Comparison of ENCODE assay signal across 15 cellular contexts in the genomic region with DNA sequence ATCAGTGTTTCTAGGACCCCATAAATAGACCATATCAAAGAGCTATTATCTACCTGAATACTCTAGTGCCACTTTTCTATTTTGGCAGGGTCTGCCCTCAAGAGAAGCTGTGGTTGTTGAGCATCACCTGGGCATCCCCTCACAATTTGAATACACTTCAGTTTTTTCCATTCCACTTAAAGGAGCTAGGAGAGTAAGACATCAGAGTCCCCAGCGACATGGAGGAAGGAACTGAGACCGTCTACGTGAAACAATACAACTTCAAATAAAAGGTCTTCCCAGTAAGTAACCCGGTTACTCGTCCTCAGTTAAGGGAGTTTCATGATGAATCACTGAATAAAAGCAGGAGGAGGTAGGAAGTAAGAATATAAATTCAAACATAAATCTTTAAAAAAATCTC.
A peak's percentile ranks its signal among the peaks of the same experiment; 100 is the strongest.
DNase-seq lines count a peak whose midpoint lies in the region; ATAC-seq and TF ChIP-seq lines count a peak whose summit lies in the region.
"Had no signal": no experiment of that assay in that cellular context is flagged by ENCODE, and none has a peak within 500 bp of the region (broad histone marks: within the 10 kb centered on the region; RNA-seq: fewer than 3 reads in every experiment).

No MANE protein-coding gene starts in this region.

- no peak for ATAC-seq in IMR-90 (ENCODE audit: low read depth)
- no peak for ATAC-seq in naive B cell (ENCODE audit: low read depth in 2 of 2)
- ATAC-seq in stimulated activated naive B cell treated with anti-CD40 and anti-IgM and Interleukin-4, amounts not matched to agents 10 μg/mL and 1 μg/mL and 100 μg/mL, for 72 hours (replicated peaks), result peak; percentile 78 to 79
- no peak for ATAC-seq in GM18858 (IDR thresholded peaks at IDR 0.05; ENCODE audit: unreplicated experiment)
- ATAC-seq: GM12878 had no signal

- H3K27me3 Mint-ChIP-seq in endothelial cell (ENCODE audit: unreplicated experiment), result peaks cover 3% of the 10 kb centered on the region
- no peaks in the 10 kb centered on the region for H3K27me3 Mint-ChIP-seq in naive B cell
- H3K27me3 Mint-ChIP-seq in stimulated activated naive B cell treated with anti-CD40 and anti-IgM and Interleukin-4, amounts not matched to agents 10 μg/mL and 1 μg/mL and 100 μg/mL, for 72 hours, result no peaks in the 10 kb centered on the region

- WGBS in IMR-90 (ENCODE audit: extremely low coverage in 2 of 2, insufficient read length in 1 of 2), 2 experiments, result no CpG with 5 or more reads among the region's 5 CpGs

- BruUV-seq in IMR-90 (replicated peaks; lab: Mats Ljungman, UMichigan), result no TSS peak

- H3K9me3 Mint-ChIP-seq in endothelial cell (ENCODE audit: unreplicated experiment), result no peaks in the 10 kb centered on the region
- H3K9me3 Mint-ChIP-seq in naive B cell, result peaks cover 0 to 14% (median 4%) of the 10 kb centered on the region in 7 donors
- no peaks in the 10 kb centered on the region for H3K9me3 Mint-ChIP-seq in stimulated activated naive B cell treated with anti-CD40 and anti-IgM and Interleukin-4, amounts not matched to agents 10 μg/mL and 1 μg/mL and 100 μg/mL, for 72 hours
- H3K9me3 Mint-ChIP-seq: CD8-positive, alpha-beta memory T cell; H9 had no signal

- H3K4ac ChIP-seq in IMR-90 (ENCODE audit: low read depth, low read length), result no peak overlapping the region

- DNase-seq in IMR-90 (peak; percentile 11), endothelial cell (ENCODE audit: low spot score) (no peak), naive B cell (no peak), GF-D8 (lab: John Stamatoyannopoulos, UW) (no peak)
- DNase-seq in stimulated activated naive B cell treated with anti-CD40 and anti-IgM and Interleukin-4, amounts not matched to agents 10 μg/mL and 1 μg/mL and 100 μg/mL, for 72 hours, result peak; percentile 13
- no peak for DNase-seq in activated CD4-positive, alpha-beta T cell treated with anti-CD3 and anti-CD28 coated beads for 4 hours
- DNase-seq: Caco-2; CD8-positive, alpha-beta memory T cell; DMS53; GOT3; H9; KBM-7 had no signal

- H3K4me2 ChIP-seq in IMR-90 (ENCODE audit: low read depth, low read length), result no peak overlapping the region
- H3K4me2 ChIP-seq: BLaER1 had no signal

- H2AK5ac ChIP-seq in IMR-90 (ENCODE audit: low read depth, low read length), result no peak overlapping the region

- no peak overlapping the region for H3K4me3 Mint-ChIP-seq in endothelial cell (ENCODE audit: unreplicated experiment)
- H3K4me3 Mint-ChIP-seq in naive B cell, result peak overlapping the region in 1 of 8 donors; percentile 35
- peak overlapping the region in 1 of 2 donors; percentile 28 for H3K4me3 Mint-ChIP-seq in stimulated activated naive B cell treated with anti-CD40 and anti-IgM and Interleukin-4, amounts not matched to agents 10 μg/mL and 1 μg/mL and 100 μg/mL, for 72 hours
- H3K4me3 Mint-ChIP-seq: CD8-positive, alpha-beta memory T cell; H9 had no signal

- no peak overlapping the region for H2AFZ ChIP-seq in IMR-90 (replicated peaks; ENCODE audit: low read length, poor library complexity)

- H3K36me3 ChIP-seq in IMR-90 (ENCODE audit: control insufficient read depth, insufficient read depth, low read length), result peaks cover 19% of the 10 kb centered on the region

- in situ Hi-C loops in IMR-90 (cut with MboI; ENCODE audit: low sequenced_read_pairs), result no loop called here

- H2BK120ac ChIP-seq in IMR-90 (ENCODE audit: low read depth, low read length), result no peak overlapping the region

- peaks cover 7% of the 10 kb centered on the region for H3K4me1 Mint-ChIP-seq in endothelial cell (ENCODE audit: unreplicated experiment)
- H3K4me1 Mint-ChIP-seq in naive B cell, result peaks cover 26 to 50% (median 32%) of the 10 kb centered on the region in 3 donors
- H3K4me1 Mint-ChIP-seq in stimulated activated naive B cell treated with anti-CD40 and anti-IgM and Interleukin-4, amounts not matched to agents 10 μg/mL and 1 μg/mL and 100 μg/mL, for 72 hours, result peaks cover 39 to 61% of the 10 kb centered on the region in 2 donors
- H3K4me1 Mint-ChIP-seq: CD8-positive, alpha-beta memory T cell had no signal

- H3K9me3 ChIP-seq in IMR-90 (ENCODE audit: control insufficient read depth, insufficient read depth, low read length), result no peaks in the 10 kb centered on the region; the same call in 1 of the 2 replicates
- H3K9me3 ChIP-seq: Caco-2 had no signal

- H3K23ac ChIP-seq in IMR-90 (ENCODE audit: low read depth, low read length), result no peak overlapping the region

- intact Hi-C loops in IMR-90 (cut with micrococcal nuclease), result no loop called here

- H3K27ac Mint-ChIP-seq in endothelial cell (ENCODE audit: unreplicated experiment), result peak overlapping the region; percentile 31
- peak overlapping the region; percentile 8 to 93 (median 77) for H3K27ac Mint-ChIP-seq in naive B cell
- peak overlapping the region; percentile 92 for H3K27ac Mint-ChIP-seq in stimulated activated naive B cell treated with anti-CD40 and anti-IgM and Interleukin-4, amounts not matched to agents 10 μg/mL and 1 μg/mL and 100 μg/mL, for 72 hours
- H3K27ac Mint-ChIP-seq: CD8-positive, alpha-beta memory T cell; H9 had no signal

- no peaks in the 10 kb centered on the region; the same call in 1 of the 2 replicates for H3K4me1 ChIP-seq in IMR-90 (ENCODE audit: control insufficient read depth, insufficient read depth, low read length)
- H3K4me1 ChIP-seq: BLaER1, Caco-2 had no signal

- CTCF ChIA-PET in IMR-90 (lab: Yijun Ruan, JAX), result no interaction called here

- no peak overlapping the region for H2BK5ac ChIP-seq in IMR-90 (ENCODE audit: low read depth, low read length, poor library complexity, severe bottlenecking)

- H3K14ac ChIP-seq in IMR-90 (replicated peaks; ENCODE audit: low read depth, low read length), result no peak overlapping the region

- TF ChIP-seq RAD21 in IMR-90 (IDR thresholded peaks at IDR 0.05; ENCODE audit: low read length), result no peak

- peaks cover 0 to 7% of the 10 kb centered on the region in 2 experiments; a peak in 1 of 4 replicates for H3K79me1 ChIP-seq in IMR-90 (ENCODE audit: low read depth in 1 of 2, low read length in 2 of 2)

- H3K27me3 ChIP-seq in IMR-90 (ENCODE audit: control insufficient read depth, insufficient read depth, low read length), result no peaks in the 10 kb centered on the region
- H3K27me3 ChIP-seq: BLaER1 had no signal

- H3K56ac ChIP-seq in IMR-90 (ENCODE audit: extremely low read depth, insufficient read depth, low read length), result no peak overlapping the region

- POLR2A ChIA-PET in IMR-90 (lab: Charles Lee; ENCODE audit: unreplicated experiment), result no interaction called here

- H4K91ac ChIP-seq in IMR-90 (ENCODE audit: insufficient read depth, low read depth, low read length), result no peak overlapping the region

- no peak overlapping the region for H4K5ac ChIP-seq in IMR-90 (ENCODE audit: low read depth, low read length)

- H3K4me3 ChIP-seq in IMR-90 (ENCODE audit: insufficient read depth, low read depth, low read length), result no peak overlapping the region
- H3K4me3 ChIP-seq: BLaER1, GM12878 had no signal

- TF ChIP-seq CTCF in IMR-90 (conservative IDR thresholded peaks at IDR 0.05; ENCODE audit: low read depth, low read length) (no peak), endothelial cell (IDR thresholded peaks at IDR 0.05; ENCODE audit: unreplicated experiment) (no peak)

- H4K8ac ChIP-seq in IMR-90 (ENCODE audit: low read depth in 2 of 2, low read length in 2 of 2), result no peak overlapping the region

- H3K9ac ChIP-seq in IMR-90 (ENCODE audit: low read depth, low read length), result no peak overlapping the region
- H3K9ac ChIP-seq: BLaER1 had no signal

- H3K18ac ChIP-seq in IMR-90 (ENCODE audit: low read depth, low read length), result no peak overlapping the region

- H2BK20ac ChIP-seq in IMR-90 (ENCODE audit: low read depth, low read length), result no peak overlapping the region

- H3K9me1 ChIP-seq in IMR-90 (ENCODE audit: insufficient read depth, low read length), result 0 out of 2 replicates have a peak, but pooled peaks cover 5% of the 10 kb centered on the region

- no peak overlapping the region for H2AK9ac ChIP-seq in IMR-90 (replicated peaks; ENCODE audit: low read depth, low read length, poor library complexity)

- no peaks in the 10 kb centered on the region for H4K20me1 ChIP-seq in IMR-90 (ENCODE audit: insufficient read depth, low read length)
- H4K20me1 ChIP-seq: BLaER1 had no signal

- H3K36me3 Mint-ChIP-seq in endothelial cell (ENCODE audit: low read depth, unreplicated experiment) (no peaks in the 10 kb centered on the region), naive B cell (peaks cover 41 to 75% of the 10 kb centered on the region in 2 donors)
- H3K36me3 Mint-ChIP-seq in stimulated activated naive B cell treated with anti-CD40 and anti-IgM and Interleukin-4, amounts not matched to agents 10 μg/mL and 1 μg/mL and 100 μg/mL, for 72 hours, result peaks cover 36 to 63% of the 10 kb centered on the region in 2 donors
- H3K36me3 Mint-ChIP-seq: CD8-positive, alpha-beta memory T cell had no signal

- dilution Hi-C loops in IMR-90 (cut with HindIII; ENCODE audit: low sequenced_read_pairs, unreplicated experiment), result no loop called here

- H3K27ac ChIP-seq in IMR-90 (ENCODE audit: insufficient read depth, low read length), result no peak overlapping the region
- H3K27ac ChIP-seq: BLaER1 had no signal

- TF ChIP-seq POLR2A in IMR-90 (IDR thresholded peaks at IDR 0.05; ENCODE audit: low read depth, low read length), result no peak

- no peak overlapping the region for H2BK15ac ChIP-seq in IMR-90 (ENCODE audit: low read depth, low read length)

TF ChIP-seq in IMR-90, 13 proteins besides CTCF, POLR2A, EP300 and RAD21:
- TF ChIP-seq RCOR1 (IDR thresholded peaks at IDR 0.05; ENCODE audit: insufficient replicate concordance, low read length) (no peak), BHLHE40 (IDR thresholded peaks at IDR 0.05; ENCODE audit: low read depth, low read length) (no peak), MAZ (IDR thresholded peaks at IDR 0.05; ENCODE audit: borderline replicate concordance, low read depth, low read length) (no peak), RFX5 (IDR thresholded peaks at IDR 0.05; ENCODE audit: low read depth, low read length) (no peak), CEBPB (IDR thresholded peaks at IDR 0.05; ENCODE audit: low read depth, low read length) (no peak), FOS (IDR thresholded peaks at IDR 0.05; ENCODE audit: low read depth, low read length) (no peak)

Comparison
In these comparisons a context has a peak if more than half of its experiments do, and no peak if none do; other contexts are left out.
1. ATAC-seq: peak in stimulated activated naive B cell treated with anti-CD40 and anti-IgM and Interleukin-4, amounts not matched to agents 10 μg/mL and 1 μg/mL and 100 μg/mL, for 72 hours (2 of 2); none in IMR-90 (single experiment), naive B cell (0 of 2) and GM18858 (single experiment).
2. DNase-seq: peak in IMR-90 (single experiment) and stimulated activated naive B cell treated with anti-CD40 and anti-IgM and Interleukin-4, amounts not matched to agents 10 μg/mL and 1 μg/mL and 100 μg/mL, for 72 hours (single experiment); none in endothelial cell (single experiment), naive B cell (single experiment), GF-D8 (single experiment) and activated CD4-positive, alpha-beta T cell treated with anti-CD3 and anti-CD28 coated beads for 4 hours (0 of 2).
3. H3K27ac Mint-ChIP-seq: peak in every context shown above with its lines; median percentile 92 in stimulated activated naive B cell treated with anti-CD40 and anti-IgM and Interleukin-4, amounts not matched to agents 10 μg/mL and 1 μg/mL and 100 μg/mL, for 72 hours; 77 in naive B cell; 31 in endothelial cell.